In genomic region chrX:16459008-16459407, GRCh38 we compare ENCODE assay signal across 26 cellular contexts.
DNase-seq lines count a peak whose midpoint lies in the region; ATAC-seq and TF ChIP-seq lines count a peak whose summit lies in the region.
"Had no signal": no experiment of that assay in that cellular context is flagged by ENCODE, and none has a peak within 500 bp of the region (broad histone marks: within the 10 kb centered on the region; RNA-seq: fewer than 3 reads in every experiment).

No MANE protein-coding gene starts in this region.

- no peak overlapping the region for H2BK15ac ChIP-seq in IMR-90 (ENCODE audit: low read depth, low read length)

- no peak overlapping the region for H3K4me3 ChIP-seq in IMR-90 (ENCODE audit: insufficient read depth, low read depth, low read length)
- H3K4me3 ChIP-seq in tibial artery, result no peak overlapping the region
- H3K4me3 ChIP-seq: A549, BLaER1, GM12878 had no signal

- no peak overlapping the region for H3K56ac ChIP-seq in IMR-90 (ENCODE audit: extremely low read depth, insufficient read depth, low read length)

- H3K79me1 ChIP-seq in IMR-90 (ENCODE audit: low read depth in 1 of 2, low read length in 2 of 2), result peaks cover 0 to 7% of the 10 kb centered on the region in 2 experiments; a peak in 1 of 4 replicates

- no CpG with 5 or more reads among the region's 2 CpGs for WGBS in IMR-90 (ENCODE audit: extremely low coverage in 2 of 2, insufficient read length in 1 of 2), 2 experiments

- no peak overlapping the region for H2AK9ac ChIP-seq in IMR-90 (replicated peaks; ENCODE audit: low read depth, low read length, poor library complexity)

- H3K4ac ChIP-seq in IMR-90 (ENCODE audit: low read depth, low read length), result no peak overlapping the region

- no peak overlapping the region for H2BK120ac ChIP-seq in IMR-90 (ENCODE audit: low read depth, low read length)

- H3K9me1 ChIP-seq in IMR-90 (ENCODE audit: insufficient read depth, low read length), result peaks cover 6% of the 10 kb centered on the region

- H2AK5ac ChIP-seq in IMR-90 (ENCODE audit: low read depth, low read length), result no peak overlapping the region

- DNase-seq in IMR-90 (peak; percentile 57), endothelial cell (ENCODE audit: low spot score) (no peak), fibroblast of peridontal ligament (ENCODE audit: extremely low read depth) (peak; percentile 37), nephron progenitor cell (no peak), anterior cingulate cortex (lab: John Stamatoyannopoulos, UW) (no peak), tibial artery (no peak), AG20443 (ENCODE audit: low spot score) (no peak), GOT3 (lab: John Stamatoyannopoulos, UW) (no peak)
- DNase-seq: BE2C; C1 segment of cervical spinal cord; CD4-positive, alpha-beta memory T cell; CD4-positive, CD25-positive, alpha-beta regulatory T cell; CD8-positive, alpha-beta memory T cell; COR-L47; DMS 273 treated with DMSO at 0.1 percent for 48 hours; DMS153; DMS53; DMS79; DND-41; EL; GDM1 had no signal

- POLR2A ChIA-PET in IMR-90 (lab: Charles Lee; ENCODE audit: unreplicated experiment), result no interaction called here

- H4K8ac ChIP-seq in IMR-90 (ENCODE audit: low read depth in 2 of 2, low read length in 2 of 2), result no peak overlapping the region

- H3K36me3 ChIP-seq in IMR-90 (ENCODE audit: control insufficient read depth, insufficient read depth, low read length), result no peaks in the 10 kb centered on the region
- H3K36me3 ChIP-seq in tibial artery, result no peaks in the 10 kb centered on the region
- H3K36me3 ChIP-seq: BE2C, BLaER1 had no signal

- H3K9me3 Mint-ChIP-seq in endothelial cell (ENCODE audit: unreplicated experiment), result no peaks in the 10 kb centered on the region
- H3K9me3 Mint-ChIP-seq in nephron progenitor cell, result no peaks in the 10 kb centered on the region
- H3K9me3 Mint-ChIP-seq: CD4-positive, alpha-beta memory T cell; CD4-positive, CD25-positive, alpha-beta regulatory T cell; CD8-positive, alpha-beta memory T cell had no signal

- H3K27me3 Mint-ChIP-seq in endothelial cell (ENCODE audit: unreplicated experiment) (no peaks in the 10 kb centered on the region), nephron progenitor cell (ENCODE audit: low read depth, poor library complexity) (no peaks in the 10 kb centered on the region)
- H3K27me3 Mint-ChIP-seq: CD4-positive, alpha-beta memory T cell; CD4-positive, CD25-positive, alpha-beta regulatory T cell had no signal

- in situ Hi-C loops in IMR-90 (cut with MboI; ENCODE audit: low sequenced_read_pairs), result no loop called here

- H3K27me3 ChIP-seq in IMR-90 (ENCODE audit: control insufficient read depth, insufficient read depth, low read length) (peaks cover 2% of the 10 kb centered on the region), tibial artery (no peaks in the 10 kb centered on the region)
- H3K27me3 ChIP-seq: BE2C had no signal

- H3K4me1 Mint-ChIP-seq in endothelial cell (ENCODE audit: unreplicated experiment) (peaks cover 11% of the 10 kb centered on the region), nephron progenitor cell (peaks cover 24% of the 10 kb centered on the region)
- H3K4me1 Mint-ChIP-seq: CD4-positive, CD25-positive, alpha-beta regulatory T cell; CD8-positive, alpha-beta memory T cell had no signal

- H3K4me2 ChIP-seq in IMR-90 (ENCODE audit: low read depth, low read length), result no peak overlapping the region
- H3K4me2 ChIP-seq: A549, BLaER1 had no signal

- no peak overlapping the region for H3K23ac ChIP-seq in IMR-90 (ENCODE audit: low read depth, low read length)

- H3K27ac ChIP-seq in IMR-90 (ENCODE audit: insufficient read depth, low read length), result no peak overlapping the region
- no peak overlapping the region for H3K27ac ChIP-seq in tibial artery
- H3K27ac ChIP-seq: 22Rv1, A549, BLaER1 had no signal

- H3K14ac ChIP-seq in IMR-90 (replicated peaks; ENCODE audit: low read depth, low read length), result no peak overlapping the region

- TF ChIP-seq RAD21 in IMR-90 (IDR thresholded peaks at IDR 0.05; ENCODE audit: low read length), result no peak

- no peak overlapping the region for H4K5ac ChIP-seq in IMR-90 (ENCODE audit: low read depth, low read length)

- no peaks in the 10 kb centered on the region for H4K20me1 ChIP-seq in IMR-90 (ENCODE audit: insufficient read depth, low read length)
- H4K20me1 ChIP-seq: BLaER1 had no signal

- H3K18ac ChIP-seq in IMR-90 (ENCODE audit: low read depth, low read length), result no peak overlapping the region; the same call in 1 of the 2 replicates

- H3K27ac Mint-ChIP-seq in endothelial cell (ENCODE audit: unreplicated experiment), result peak overlapping the region; percentile 24
- peak overlapping the region; percentile 7 for H3K27ac Mint-ChIP-seq in nephron progenitor cell
- H3K27ac Mint-ChIP-seq: CD14-positive monocyte; CD4-positive, alpha-beta memory T cell; CD4-positive, CD25-positive, alpha-beta regulatory T cell; CD8-positive, alpha-beta memory T cell had no signal

- BruUV-seq in IMR-90 (replicated peaks; lab: Mats Ljungman, UMichigan), result no TSS peak

- CTCF ChIA-PET in IMR-90 (lab: Yijun Ruan, JAX), result no interaction called here

- H2BK5ac ChIP-seq in IMR-90 (ENCODE audit: low read depth, low read length, poor library complexity, severe bottlenecking), result no peak overlapping the region

- dilution Hi-C loops in IMR-90 (cut with HindIII; ENCODE audit: low sequenced_read_pairs, unreplicated experiment), result no loop called here

- H3K9ac ChIP-seq in IMR-90 (ENCODE audit: low read depth, low read length), result no peak overlapping the region
- H3K9ac ChIP-seq: BLaER1 had no signal

- TF ChIP-seq CTCF in IMR-90 (conservative IDR thresholded peaks at IDR 0.05; ENCODE audit: low read depth, low read length) (no peak), endothelial cell (IDR thresholded peaks at IDR 0.05; ENCODE audit: unreplicated experiment) (no peak), nephron progenitor cell (IDR thresholded peaks at IDR 0.05) (no peak), tibial artery (IDR thresholded peaks at IDR 0.05) (no peak)

- H3K9me3 ChIP-seq in IMR-90 (ENCODE audit: control insufficient read depth, insufficient read depth, low read length) (no peaks in the 10 kb centered on the region), tibial artery (no peaks in the 10 kb centered on the region)
- H3K9me3 ChIP-seq: A549, BE2C, BLaER1 had no signal

- H3K4me3 Mint-ChIP-seq in endothelial cell (ENCODE audit: unreplicated experiment), result no peak overlapping the region
- no peak overlapping the region for H3K4me3 Mint-ChIP-seq in nephron progenitor cell
- H3K4me3 Mint-ChIP-seq: CD14-positive monocyte; CD4-positive, alpha-beta memory T cell; CD4-positive, CD25-positive, alpha-beta regulatory T cell; CD8-positive, alpha-beta memory T cell had no signal

- H3K4me1 ChIP-seq in IMR-90 (ENCODE audit: control insufficient read depth, insufficient read depth, low read length) (peaks cover 11% of the 10 kb centered on the region), tibial artery (peaks cover 0 to 11% (median 4%) of the 10 kb centered on the region in 4 donors)
- H3K4me1 ChIP-seq: A549, BE2C, BLaER1 had no signal

- H2AFZ ChIP-seq in IMR-90 (replicated peaks; ENCODE audit: low read length, poor library complexity), result no peak overlapping the region

- no peak for TF ChIP-seq POLR2A in IMR-90 (IDR thresholded peaks at IDR 0.05; ENCODE audit: low read depth, low read length)

- no peak overlapping the region for H4K91ac ChIP-seq in IMR-90 (ENCODE audit: insufficient read depth, low read depth, low read length)

- H3K36me3 Mint-ChIP-seq in endothelial cell (ENCODE audit: low read depth, unreplicated experiment) (peaks cover 4% of the 10 kb centered on the region), nephron progenitor cell (ENCODE audit: low read depth) (no peaks in the 10 kb centered on the region)
- H3K36me3 Mint-ChIP-seq: CD14-positive monocyte; CD4-positive, alpha-beta memory T cell; CD4-positive, CD25-positive, alpha-beta regulatory T cell; CD8-positive, alpha-beta memory T cell had no signal

- intact Hi-C loops in IMR-90 (cut with micrococcal nuclease), result no loop called here
- intact Hi-C loops in tibial artery (cut with DNase I; ENCODE audit: low total_unique reads), result no loop called here

- H2BK20ac ChIP-seq in IMR-90 (ENCODE audit: low read depth, low read length), result no peak overlapping the region

- ATAC-seq in IMR-90 (ENCODE audit: low read depth), result peak; percentile 57
- ATAC-seq: A549, GM12878 had no signal

TF ChIP-seq in IMR-90, 13 proteins besides CTCF, POLR2A, EP300 and RAD21:
- TF ChIP-seq CEBPB (IDR thresholded peaks at IDR 0.05; ENCODE audit: low read depth, low read length) (no peak), MXI1 (IDR thresholded peaks at IDR 0.05; ENCODE audit: borderline replicate concordance, low read depth, low read length) (no peak), FOS (IDR thresholded peaks at IDR 0.05; ENCODE audit: low read depth, low read length) (no peak), MAZ (IDR thresholded peaks at IDR 0.05; ENCODE audit: borderline replicate concordance, low read depth, low read length) (no peak), SMC3 (IDR thresholded peaks at IDR 0.05; ENCODE audit: low read depth, low read length) (no peak), RFX5 (IDR thresholded peaks at IDR 0.05; ENCODE audit: low read depth, low read length) (no peak)

Comparison
In these comparisons a context has a peak if more than half of its experiments do, and no peak if none do; other contexts are left out.
1. DNase-seq: peak in IMR-90 (single experiment) and fibroblast of peridontal ligament (single experiment); none in endothelial cell (single experiment), nephron progenitor cell (single experiment), anterior cingulate cortex (0 of 58), tibial artery (0 of 2), AG20443 (single experiment) and GOT3 (single experiment).